In genomic region chr3:164222200-164222599, GRCh38 we compare ENCODE assay signal across 34 cellular contexts.
DNase-seq lines count a peak whose midpoint lies in the region; ATAC-seq, FAIRE-seq and TF ChIP-seq lines count a peak whose summit lies in the region.
"Had no signal": no experiment of that assay in that cellular context is flagged by ENCODE, and none has a peak within 500 bp of the region (broad histone marks: within the 10 kb centered on the region; RNA-seq: fewer than 3 reads in every experiment).

No MANE protein-coding gene starts in this region.

- H3K27me3 Mint-ChIP-seq in stimulated activated naive CD8-positive, alpha-beta T cell treated with anti-CD3 and anti-CD28 coated beads, Interleukin-15, amount 100 ng/mL, for 72 hours, result no peaks in the 10 kb centered on the region
- H3K27me3 Mint-ChIP-seq: activated CD4-positive, alpha-beta memory T cell treated with anti-CD3 and anti-CD28 coated beads for 36 hours; activated naive CD8-positive, alpha-beta T cell; dendritic cell treated with granulocyte-macrophage colony-stimulating factor and Interleukin-4, amounts not matched to agents 40 ng/mL and 50 ng/mL, for 4 days; naive thymus-derived CD8-positive, alpha-beta T cell had no signal

- H3K4me1 Mint-ChIP-seq in stimulated activated naive CD8-positive, alpha-beta T cell treated with anti-CD3 and anti-CD28 coated beads, Interleukin-15, amount 100 ng/mL, for 72 hours, result no peaks in the 10 kb centered on the region
- H3K4me1 Mint-ChIP-seq: mesothelial cell of epicardium; naive thymus-derived CD8-positive, alpha-beta T cell; stimulated activated effector memory CD8-positive, alpha-beta T cell treated with anti-CD3 and anti-CD28 coated beads, Interleukin-12 subunit alpha, Interleukin-12 subunit beta, amount 100 ng/mL, for 72 hours had no signal

- TF ChIP-seq CTCF in RWPE1 (conservative IDR thresholded peaks at IDR 0.05; ENCODE audit: low read depth), result no peak

- CTCF ChIA-PET in RWPE1 (lab: Yijun Ruan, JAX), result no interaction called here

- peaks cover 8 to 12% of the 10 kb centered on the region in 2 donors for H3K9me3 Mint-ChIP-seq in stimulated activated naive CD8-positive, alpha-beta T cell treated with anti-CD3 and anti-CD28 coated beads, Interleukin-15, amount 100 ng/mL, for 72 hours

- no peak for ATAC-seq in stimulated activated naive CD8-positive, alpha-beta T cell treated with anti-CD3 and anti-CD28 coated beads, Interleukin-15, amount 100 ng/mL, for 72 hours
- ATAC-seq in GM21423 (IDR thresholded peaks at IDR 0.05; ENCODE audit: unreplicated experiment), result no peak
- ATAC-seq: K562; left ventricle myocardium superior; naive thymus-derived CD8-positive, alpha-beta T cell; PC-3; stimulated activated effector memory CD8-positive, alpha-beta T cell treated with anti-CD3 and anti-CD28 coated beads, Interleukin-12 subunit alpha, Interleukin-12 subunit beta, amount 100 ng/mL, for 72 hours had no signal

- DNase-seq in DMS153 treated with DMSO at 0.1 percent for 48 hours (lab: John Stamatoyannopoulos, UW; ENCODE audit: unreplicated experiment) (peak; percentile 16), NCI-H1694 (lab: John Stamatoyannopoulos, UW) (peak; percentile 63), NCI-H524 treated with DMSO at 0.1 percent for 48 hours (lab: John Stamatoyannopoulos, UW) (peak; percentile 56), RWPE1 (ENCODE audit: low spot score) (no peak)
- DNase-seq in stimulated activated naive CD8-positive, alpha-beta T cell treated with anti-CD3 and anti-CD28 coated beads, Interleukin-15, amount 100 ng/mL, for 72 hours, result no peak
- DNase-seq: activated CD4-positive, alpha-beta memory T cell treated with anti-CD3 and anti-CD28 coated beads for 36 hours; activated CD4-positive, CD25-positive, alpha-beta regulatory T cell; C1 segment of cervical spinal cord; Calu3; central memory CD4-positive, alpha-beta T cell; GDM1; hypothalamus; left ventricle myocardium superior; naive thymus-derived CD8-positive, alpha-beta T cell; NCI-H187; NCI-H526; PC-3; Right ventricle myocardium superior; spleen; stimulated activated CD4-positive, alpha-beta T cell treated with anti-CD3 and anti-CD28 coated beads, Interleukin-2, amount 100 ng/mL, for 48 hours; SW 1271; T1000; uterus had no signal

- POLR2A ChIA-PET in RWPE1 (lab: Yijun Ruan, JAX; ENCODE audit: low non-redundant PET), result no interaction called here

- FAIRE-seq in islet of Langerhans (lab: Jason Lieb, UNC), result peak; percentile 38
- FAIRE-seq: H1, K562 had no signal

- no peak overlapping the region for H3K27ac ChIP-seq in RWPE1
- H3K27ac ChIP-seq: ascending aorta, right atrium auricular region, spleen, uterus had no signal

- no peak overlapping the region for H3K4me3 Mint-ChIP-seq in stimulated activated naive CD8-positive, alpha-beta T cell treated with anti-CD3 and anti-CD28 coated beads, Interleukin-15, amount 100 ng/mL, for 72 hours
- H3K4me3 Mint-ChIP-seq: activated CD4-positive, alpha-beta memory T cell treated with anti-CD3 and anti-CD28 coated beads for 36 hours; activated naive CD8-positive, alpha-beta T cell; dendritic cell treated with granulocyte-macrophage colony-stimulating factor and Interleukin-4, amounts not matched to agents 40 ng/mL and 50 ng/mL, for 4 days; mesothelial cell of epicardium; naive thymus-derived CD8-positive, alpha-beta T cell; stimulated activated effector memory CD8-positive, alpha-beta T cell treated with anti-CD3 and anti-CD28 coated beads, Interleukin-12 subunit alpha, Interleukin-12 subunit beta, amount 100 ng/mL, for 72 hours had no signal

- H3K27ac Mint-ChIP-seq in stimulated activated naive CD8-positive, alpha-beta T cell treated with anti-CD3 and anti-CD28 coated beads, Interleukin-15, amount 100 ng/mL, for 72 hours, result no peak overlapping the region
- H3K27ac Mint-ChIP-seq: activated CD4-positive, alpha-beta memory T cell treated with anti-CD3 and anti-CD28 coated beads for 36 hours; activated naive CD8-positive, alpha-beta T cell; activated T-helper 2 cell treated with anti-CD3 and anti-CD28 coated beads, Interferon-gamma antibody, Interleukin-2, Interleukin-4, amounts not matched to agents 10 μg/mL and 5 μg/mL and 100 μg/mL, durations not matched to agents 14 hours and 24 hours and 36 hours; dendritic cell treated with granulocyte-macrophage colony-stimulating factor and Interleukin-4, amounts not matched to agents 40 ng/mL and 50 ng/mL, for 4 days; mesothelial cell of epicardium; naive thymus-derived CD8-positive, alpha-beta T cell; stimulated activated effector memory CD8-positive, alpha-beta T cell treated with anti-CD3 and anti-CD28 coated beads, Interleukin-12 subunit alpha, Interleukin-12 subunit beta, amount 100 ng/mL, for 72 hours had no signal

Comparison
In these comparisons a context has a peak if more than half of its experiments do, and no peak if none do; other contexts are left out.
1. DNase-seq: peak in DMS153 treated with DMSO at 0.1 percent for 48 hours (single experiment), NCI-H1694 (single experiment) and NCI-H524 treated with DMSO at 0.1 percent for 48 hours (single experiment); none in RWPE1 (single experiment) and stimulated activated naive CD8-positive, alpha-beta T cell treated with anti-CD3 and anti-CD28 coated beads, Interleukin-15, amount 100 ng/mL, for 72 hours (0 of 2).